ENCODE assay signal across 1 cellular context in genomic region chr6:30741789-30742315, GRCh38.
TF ChIP-seq lines count a peak whose summit lies in the region.

No MANE protein-coding gene starts in this region.

TF ChIP-seq in HepG2, 621 proteins besides CTCF, POLR2A, EP300 and RAD21 (continued from another document and continues in another):
- TF ChIP-seq ZNF337 (CRISPR knock-in tag; IDR thresholded peaks at IDR 0.05; ENCODE audit: borderline replicate concordance, low read depth) (no peak), ZNF280D (CRISPR knock-in tag; IDR thresholded peaks at IDR 0.05) (no peak), ZNF773 (CRISPR knock-in tag; IDR thresholded peaks at IDR 0.05; ENCODE audit: borderline replicate concordance) (peak; percentile 68; the same call in 1 of the 2 replicates), ZBTB38 (CRISPR knock-in tag; IDR thresholded peaks at IDR 0.05) (no peak), NR0B2 (CRISPR knock-in tag; IDR thresholded peaks at IDR 0.05) (peak; percentile 73; the same call in 1 of the 2 replicates), KAT2B (IDR thresholded peaks at IDR 0.05; ENCODE audit: borderline replicate concordance, low read depth, low read length) (no peak), TEAD2 (CRISPR knock-in tag; IDR thresholded peaks at IDR 0.05) (no peak), ZNF75D (CRISPR knock-in tag; IDR thresholded peaks at IDR 0.05; ENCODE audit: borderline replicate concordance) (no peak), U2AF2 (IDR thresholded peaks at IDR 0.05; ENCODE audit: low read depth, low read length) (0 out of 2 replicates have a peak, but pooled peaks have one; percentile 2), REL (CRISPR knock-in tag; conservative IDR thresholded peaks at IDR 0.05) (no peak), FIP1L1 (IDR thresholded peaks at IDR 0.05; ENCODE audit: borderline replicate concordance, insufficient read depth, low read depth, low read length) (0 out of 2 replicates have a peak, but pooled peaks have one; percentile 19), SIX4 (CRISPR knock-in tag; IDR thresholded peaks at IDR 0.05) (0 out of 2 replicates have a peak, but pooled peaks have one; percentile 10), PRMT3 (CRISPR knock-in tag; IDR thresholded peaks at IDR 0.05; ENCODE audit: borderline replicate concordance, low read depth) (no peak; the same call in 1 of the 2 replicates), TFAP4 (IDR thresholded peaks at IDR 0.05; ENCODE audit: borderline replicate concordance, low read depth) (no peak), ZNF136 (CRISPR knock-in tag; IDR thresholded peaks at IDR 0.05; ENCODE audit: low read depth) (peak; percentile 14; the same call in 1 of the 2 replicates), HOXA5 (CRISPR knock-in tag; IDR thresholded peaks at IDR 0.05) (no peak), HIVEP1 (CRISPR knock-in tag; IDR thresholded peaks at IDR 0.05) (no peak), ZBTB3 (CRISPR knock-in tag; IDR thresholded peaks at IDR 0.05; ENCODE audit: borderline replicate concordance, low read depth) (no peak), SIX1 (CRISPR knock-in tag; IDR thresholded peaks at IDR 0.05; ENCODE audit: borderline replicate concordance) (no peak; the same call in 1 of the 2 replicates), RFXAP (CRISPR knock-in tag; IDR thresholded peaks at IDR 0.05; ENCODE audit: borderline replicate concordance) (no peak), NCOR1 (IDR thresholded peaks at IDR 0.05; ENCODE audit: borderline replicate concordance, low read length) (no peak), ZBTB8A (CRISPR knock-in tag; IDR thresholded peaks at IDR 0.05; ENCODE audit: borderline replicate concordance, low read depth) (no peak), ZNF615 (CRISPR knock-in tag; IDR thresholded peaks at IDR 0.05; ENCODE audit: borderline replicate concordance) (no peak), KDM5B (CRISPR knock-in tag; IDR thresholded peaks at IDR 0.05; ENCODE audit: borderline replicate concordance) (no peak), GABPB1 (CRISPR knock-in tag; IDR thresholded peaks at IDR 0.05) (no peak; the same call in 1 of the 2 replicates), SSRP1 (CRISPR knock-in tag; IDR thresholded peaks at IDR 0.05) (no peak), ZGPAT (CRISPR knock-in tag; IDR thresholded peaks at IDR 0.05) (no peak), ZBTB20 (CRISPR knock-in tag; IDR thresholded peaks at IDR 0.05; ENCODE audit: borderline replicate concordance, low read depth) (peak; percentile 57; the same call in 1 of the 2 replicates), ZNF646 (CRISPR knock-in tag; IDR thresholded peaks at IDR 0.05) (0 out of 2 replicates have a peak, but pooled peaks have one; percentile 11), BCL3 (CRISPR knock-in tag; IDR thresholded peaks at IDR 0.05) (no peak), MTERF4 (CRISPR knock-in tag; IDR thresholded peaks at IDR 0.05) (no peak), ZNF333 (CRISPR knock-in tag; IDR thresholded peaks at IDR 0.05; ENCODE audit: borderline replicate concordance) (no peak), HMGXB4 (CRISPR knock-in tag; IDR thresholded peaks at IDR 0.05; ENCODE audit: borderline replicate concordance in 1 of 2, low read depth in 1 of 2) (no peak; a peak in 1 of 4 replicates), ZNF263 (CRISPR knock-in tag; IDR thresholded peaks at IDR 0.05) (peak; percentile 27; the same call in 1 of the 2 replicates), IKZF1 (IDR thresholded peaks at IDR 0.05) (no peak), U2AF1 (optimal IDR thresholded peaks at IDR 0.05; ENCODE audit: low read depth, low read length) (no peak), ZFP37 (CRISPR knock-in tag; IDR thresholded peaks at IDR 0.05; ENCODE audit: borderline replicate concordance) (no peak; the same call in none of the 2 replicates), CCAR2 (optimal IDR thresholded peaks at IDR 0.05; ENCODE audit: low read depth, low read length) (no peak), ZNF709 (CRISPR knock-in tag; IDR thresholded peaks at IDR 0.05) (no peak), ISX (CRISPR knock-in tag; conservative IDR thresholded peaks at IDR 0.05) (peak; percentile 58; the same call in 1 of the 2 replicates), MXD1 (CRISPR knock-in tag; IDR thresholded peaks at IDR 0.05) (no peak)
